8 cellular contexts compared by ENCODE assay signal in the genomic region with DNA sequence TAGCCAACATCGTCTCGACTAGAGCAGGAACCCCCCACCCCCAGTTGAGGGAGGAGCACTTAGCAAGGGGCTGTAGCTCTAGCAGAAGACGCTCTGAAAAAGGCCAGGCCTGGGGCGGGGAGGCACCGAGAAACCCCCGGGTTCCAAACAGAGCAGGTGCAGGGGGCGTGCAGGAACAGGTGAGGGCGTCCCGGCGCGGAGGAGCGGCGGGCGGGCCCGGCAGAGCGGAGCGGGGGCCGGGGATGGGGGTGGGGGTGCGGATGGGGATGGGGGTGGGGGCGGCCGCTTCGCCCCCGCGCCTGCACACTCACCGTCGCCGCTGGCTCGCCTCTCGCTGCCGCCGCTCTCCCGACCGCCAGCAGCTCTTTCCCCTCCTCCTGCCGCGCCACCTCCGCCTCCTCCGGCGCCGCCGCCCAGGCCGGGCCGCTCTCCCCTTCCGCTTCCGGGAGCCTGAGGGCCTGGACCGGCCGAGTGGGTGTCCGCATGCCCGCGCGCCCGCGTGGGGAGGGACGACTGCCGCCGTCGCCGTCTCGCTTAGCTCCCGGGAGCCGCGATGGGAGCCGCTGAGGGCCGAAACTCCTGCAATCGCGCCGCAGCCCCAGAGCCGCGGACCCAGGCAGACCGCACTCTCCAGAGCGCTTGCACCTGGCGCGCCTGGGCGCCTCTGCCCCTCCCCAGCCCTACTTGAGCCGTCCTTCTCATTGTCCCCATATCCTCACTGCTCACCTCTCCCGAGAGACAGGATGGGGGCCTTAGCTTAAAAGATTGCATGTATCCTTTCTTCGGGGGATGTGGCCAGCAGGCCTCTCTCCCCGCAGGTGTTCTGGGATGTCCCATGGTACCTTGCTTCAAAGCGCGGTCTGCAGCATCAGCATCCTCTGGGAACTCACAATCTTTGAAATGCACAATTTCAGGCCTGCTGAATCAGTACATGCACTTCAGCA. TPM values are rescaled to one million over a fixed set of nuclear protein-coding genes. Genes with fewer than 3 reads are reported as not detected.
A peak's percentile ranks its signal among the peaks of the same experiment; 100 is the strongest.
DNase-seq lines count a peak whose midpoint lies in the region; ATAC-seq, FAIRE-seq and TF ChIP-seq lines count a peak whose summit lies in the region.

A gene with protein sequence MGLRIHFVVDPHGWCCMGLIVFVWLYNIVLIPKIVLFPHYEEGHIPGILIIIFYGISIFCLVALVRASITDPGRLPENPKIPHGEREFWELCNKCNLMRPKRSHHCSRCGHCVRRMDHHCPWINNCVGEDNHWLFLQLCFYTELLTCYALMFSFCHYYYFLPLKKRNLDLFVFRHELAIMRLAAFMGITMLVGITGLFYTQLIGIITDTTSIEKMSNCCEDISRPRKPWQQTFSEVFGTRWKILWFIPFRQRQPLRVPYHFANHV (minus strand): TSS at position 515 of the 944 bp plus-strand sequence. CDS start 19,092 bp downstream, outside the sequence.

- H3K9me3 Mint-ChIP-seq in Caco-2 (ENCODE audit: unreplicated experiment) = no peaks in the 10 kb centered on the region

- peaks cover 12% of the 10 kb centered on the region for H3K36me3 Mint-ChIP-seq in Caco-2 (ENCODE audit: insufficient read depth, unreplicated experiment)

- DNase-seq in Caco-2 (peak; percentile 40 to 60), RPMI7951 (ENCODE audit: low read depth) (peak; percentile 64), activated gamma-delta T cell (lab: John Stamatoyannopoulos, UW) (peak; percentile 42), frontal cortex (ENCODE audit: low spot score in 2 of 2) (peak; percentile 60 to 81)

- TF ChIP-seq CTCF in Caco-2 (IDR thresholded peaks at IDR 0.05; ENCODE audit: insufficient read depth in 1 of 2, low read depth in 1 of 2, low read length in 1 of 2, severe bottlenecking in 1 of 2, unreplicated experiment in 1 of 2) = no peak

- POLR2A ChIA-PET in Caco-2 (lab: Charles Lee) = no interaction called here

- H3K27me3 ChIP-seq in Caco-2 (replicated peaks; ENCODE audit: control insufficient read depth, insufficient read depth, low read length) (no peaks in the 10 kb centered on the region), neuron (ENCODE audit: insufficient read depth, low read length) (no peaks in the 10 kb centered on the region), subcutaneous abdominal adipose tissue (ENCODE audit: control insufficient read depth in 5 of 5, insufficient read depth in 4 of 5, low read length in 5 of 5) (no peaks in the 10 kb centered on the region)

- H3K4me1 Mint-ChIP-seq in Caco-2 (ENCODE audit: low read depth, unreplicated experiment) = no peaks in the 10 kb centered on the region

- H3K4me1 ChIP-seq in Caco-2 (no peaks in the 10 kb centered on the region), neuron (ENCODE audit: insufficient read depth, low read length) (peaks cover 20% of the 10 kb centered on the region), subcutaneous abdominal adipose tissue (ENCODE audit: control insufficient read depth in 5 of 5, insufficient read depth in 5 of 5, low read length in 5 of 5) (peaks cover 2 to 17% (median 17%) of the 10 kb centered on the region in 5 donors)

- H3K27me3 Mint-ChIP-seq in Caco-2 (ENCODE audit: insufficient read depth, unreplicated experiment) = peaks cover 3% of the 10 kb centered on the region

- H2AFZ ChIP-seq in neuron (ENCODE audit: low read depth, low read length) = peak within 1 kb of the TSS; percentile 86

- H3K9me3 ChIP-seq in Caco-2 (no peaks in the 10 kb centered on the region), neuron (ENCODE audit: low read length) (no peaks in the 10 kb centered on the region), subcutaneous abdominal adipose tissue (ENCODE audit: control insufficient read depth in 5 of 5, low read length in 5 of 5) (no peaks in the 10 kb centered on the region)

- H3K4me3 Mint-ChIP-seq in Caco-2 (ENCODE audit: unreplicated experiment) = peak within 1 kb of the TSS; percentile 87

- ATAC-seq in GM19452 (IDR thresholded peaks at IDR 0.05; ENCODE audit: unreplicated experiment) = peak; percentile 83
- ATAC-seq in HG03571 (IDR thresholded peaks at IDR 0.05; ENCODE audit: unreplicated experiment) = peak; percentile 92

- H3K27ac Mint-ChIP-seq in Caco-2 (ENCODE audit: unreplicated experiment) = peak within 1 kb of the TSS; percentile 80

- CTCF ChIA-PET in Caco-2 (lab: Charles Lee) = no interaction called here

- peak within 1 kb of the TSS; percentile 57 to 81 (median 74) for H3K9ac ChIP-seq in subcutaneous abdominal adipose tissue (ENCODE audit: low read length in 5 of 5)

- H3K4me3 ChIP-seq in Caco-2 (ENCODE audit: low read depth, low read length) (peak within 1 kb of the TSS; percentile 47), neuron (ENCODE audit: low read length) (peak within 1 kb of the TSS; percentile 72), subcutaneous abdominal adipose tissue (ENCODE audit: low read depth in 1 of 5, low read length in 5 of 5) (peak within 1 kb of the TSS; percentile 76 to 86 (median 81))

- no peak for FAIRE-seq in frontal cortex (lab: Jason Lieb, UNC)

- no TSS peak for BruUV-seq in Caco-2 (replicated peaks; lab: Mats Ljungman, UMichigan)

- H3K27ac ChIP-seq in subcutaneous abdominal adipose tissue (ENCODE audit: low read depth, low read length) = no peak within 1 kb of the TSS

- intact Hi-C loops in Caco-2 (cut with micrococcal nuclease; ENCODE audit: unreplicated experiment) = loop anchor here (10.0 kb wide), 1 partner anchor 72 kb away; no protein-coding TSS in a partner anchor

- H3K36me3 ChIP-seq in Caco-2 (ENCODE audit: control insufficient read depth, insufficient read depth, low read length) (no peaks in the 10 kb centered on the region), neuron (ENCODE audit: insufficient read depth, low read length) (peaks cover 16% of the 10 kb centered on the region), subcutaneous abdominal adipose tissue (ENCODE audit: control insufficient read depth in 5 of 5, insufficient read depth in 5 of 5, low read length in 5 of 5) (peaks cover 0 to 14% (median 6%) of the 10 kb centered on the region in 5 donors)

RNA-seq across cellular contexts. Expression of the gene that starts here (rescaled TPM):
- total RNA-seq in Caco-2 (2022) (5.8 and 6.8 TPM in 2 replicates), frontal cortex (53.4 TPM)
- 2.7 and 4.1 TPM in 2 replicates for total RNA-seq in RPMI7951 (2014; rRNA removed; shearing (Covaris generic))
